Comparison of ENCODE assay signal across 26 cellular contexts in genomic region chrX:144293229-144293628, GRCh38.
"Had no signal": no experiment of that assay in that cellular context is flagged by ENCODE, and none has a peak within 500 bp of the region (broad histone marks: within the 10 kb centered on the region; RNA-seq: fewer than 3 reads in every experiment).

No MANE protein-coding gene starts in this region.

- DNase-seq: activated B cell treated with CpG ODN at 0.5 μM for 24 hours; activated CD4-positive, alpha-beta T cell treated with anti-CD3 and anti-CD28 coated beads for 48 hours; activated CD4-positive, alpha-beta T cell treated with anti-CD3 and anti-CD28 coated beads, Interleukin-2, amount 50 U/mL, for 1 hour; activated CD4-positive, alpha-beta T cell treated with anti-CD3 and anti-CD28 coated beads, Interleukin-2, amount 50 U/mL, for 48 hours; activated CD8-positive, alpha-beta memory T cell treated with anti-CD3 and anti-CD28 coated beads for 24 hours; activated CD8-positive, alpha-beta T cell treated with anti-CD3 and anti-CD28 coated beads for 36 hours; activated effector memory CD4-positive, alpha-beta T cell treated with Interleukin-2 at 50 U/mL for 16 hours; activated gamma-delta T cell treated with Interleukin-2 at 50 U/mL for 16 hours; activated naive CD4-positive, alpha-beta T cell treated with anti-CD3 and anti-CD28 coated beads, Interleukin-2, amount 50 U/mL, for 16 hours; activated naive CD4-positive, alpha-beta T cell treated with Interleukin-2 at 50 U/mL for 16 hours; activated T-cell treated with anti-CD3 and anti-CD28 coated beads, Interleukin-2, amount 50 U/mL, for 4 hours; amniotic stem cell; anterior cingulate cortex; dorsolateral prefrontal cortex; effector memory CD4-positive, alpha-beta T cell; endodermal cell; foreskin fibroblast; head of caudate nucleus; T-helper 1 cell; T-helper 17 cell; T1000; WERI-Rb-1 had no signal

- FAIRE-seq: frontal cortex had no signal

- H3K36me3 ChIP-seq: WERI-Rb-1 had no signal

- H3K27ac ChIP-seq: coronary artery, dorsolateral prefrontal cortex, WERI-Rb-1 had no signal

- H3K4me3 ChIP-seq: coronary artery, dorsolateral prefrontal cortex had no signal

- ATAC-seq: activated CD4-positive, CD25-positive, alpha-beta regulatory T cell treated with anti-CD3 and anti-CD28 coated beads, Interleukin-2, amount 50 U/mL, for 24 hours; activated CD8-positive, alpha-beta T cell treated with anti-CD3 and anti-CD28 coated beads for 36 hours; activated T-cell treated with anti-CD3 and anti-CD28 coated beads, Interleukin-2, amount 50 U/mL, for 4 hours; activated T-helper 17 cell treated with anti-CD3 and anti-CD28 coated beads, Interleukin-2, amount 50 U/mL, for 72 hours; T-helper 17 cell had no signal
